17 cellular contexts compared by ENCODE assay signal in the genomic region with DNA sequence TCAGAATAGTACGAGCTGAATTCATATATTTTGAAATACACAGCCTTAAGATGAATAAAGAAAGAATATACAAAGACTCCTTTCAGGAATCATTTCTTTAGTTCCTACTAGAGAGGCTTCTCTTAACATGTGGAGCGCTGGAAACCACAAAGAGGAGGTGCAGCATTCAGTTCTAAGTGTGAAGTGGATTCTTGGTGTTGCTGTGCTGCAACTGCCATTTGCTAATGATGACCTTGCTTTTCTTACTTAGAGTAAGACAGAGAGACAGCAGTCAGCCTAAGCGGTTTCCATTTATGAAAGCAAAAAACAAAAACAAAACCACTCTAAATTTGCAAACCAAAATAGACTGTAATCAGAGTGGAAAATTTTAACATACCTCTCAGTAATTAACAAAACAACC.
DNase-seq lines count a peak whose midpoint lies in the region; ATAC-seq, FAIRE-seq and TF ChIP-seq lines count a peak whose summit lies in the region.
"Had no signal": no experiment of that assay in that cellular context is flagged by ENCODE, and none has a peak within 500 bp of the region (broad histone marks: within the 10 kb centered on the region; RNA-seq: fewer than 3 reads in every experiment).

No MANE protein-coding gene starts in this region.

- no peak overlapping the region for H3K14ac ChIP-seq in H1 (ENCODE audit: insufficient read length)

- no peak overlapping the region for H2BK5ac ChIP-seq in H1 (ENCODE audit: low read depth, low read length)

- H3F3A ChIP-seq in GM23338 (replicated peaks; ENCODE audit: low read depth) (no peaks in the 10 kb centered on the region), MM.1S (ENCODE audit: insufficient read depth, low read length) (peaks cover 6% of the 10 kb centered on the region; the same call in 1 of the 2 replicates)

- H3K36me3 ChIP-seq in GM23338 (ENCODE audit: insufficient read depth) (no peaks in the 10 kb centered on the region), MM.1S (replicated peaks; ENCODE audit: insufficient read depth, low read length) (no peaks in the 10 kb centered on the region), H1 (ENCODE audit: control insufficient read depth in 2 of 4, insufficient read depth in 4 of 4, low read length in 3 of 4) (no peaks in the 10 kb centered on the region), aorta (ENCODE audit: control insufficient read depth in 1 of 2, insufficient read depth in 2 of 2, low read length in 1 of 2) (no peaks in the 10 kb centered on the region), psoas muscle (ENCODE audit: insufficient read depth in 1 of 2, low read depth in 1 of 2) (no peaks in the 10 kb centered on the region)
- H3K36me3 ChIP-seq: SJCRH30 had no signal

- H3K36me3 Mint-ChIP-seq in GM23338 (ENCODE audit: low read depth), result no peaks in the 10 kb centered on the region
- H3K36me3 Mint-ChIP-seq in CD14-positive monocyte, result no peaks in the 10 kb centered on the region

- WGBS in H1 (ENCODE audit: extremely low coverage in 1 of 2, insufficient coverage in 1 of 2, insufficient read length in 1 of 2, insufficient replicate concordance in 2 of 2, low coverage in 1 of 2, low lambda C conversion rate in 2 of 2, missing lambda C conversion rate in 1 of 2), 2 experiments, result 76% methylated on average over 3 of the region's 3 CpGs; no CpG with 5 or more reads in 1 of the 2 experiments
- WGBS in aorta, 2 donors, result 44 to 46% methylated on average over 3 of the region's 3 CpGs
- WGBS in psoas muscle, 3 donors, result 69 to 76% (median 69%) methylated on average over 3 of the region's 3 CpGs

- H2BK12ac ChIP-seq in H1 (ENCODE audit: low read depth, low read length), result no peak overlapping the region

- no peaks in the 10 kb centered on the region for H3K27me3 Mint-ChIP-seq in GM23338 (ENCODE audit: insufficient read depth, low read depth, poor library complexity)
- H3K27me3 Mint-ChIP-seq in CD14-positive monocyte (ENCODE audit: low read depth in 3 of 3), result peaks cover 0 to 1% (median 0%) of the 10 kb centered on the region in 3 donors
- H3K27me3 Mint-ChIP-seq: CD4-positive, alpha-beta T cell; IgD-negative memory B cell had no signal

- TF ChIP-seq RAD21 in H1 (IDR thresholded peaks at IDR 0.05 in 1 of 2, conservative IDR thresholded peaks at IDR 0.05 in 1 of 2; ENCODE audit: low read depth in 2 of 2, low read length in 2 of 2), result no peak

- no peak overlapping the region for H4K8ac ChIP-seq in H1 (ENCODE audit: extremely low read depth, insufficient read depth, low read length)

- TF ChIP-seq EP300 in H1 (IDR thresholded peaks at IDR 0.05; ENCODE audit: borderline replicate concordance in 1 of 2, low read depth in 2 of 2, low read length in 2 of 2), result no peak

- no peak overlapping the region for H2BK20ac ChIP-seq in H1 (ENCODE audit: low read length)

- POLR2A ChIA-PET in H1 (lab: Charles Lee; ENCODE audit: partially characterized antibody), result no interaction called here

- no peaks in the 10 kb centered on the region for H4K20me1 ChIP-seq in GM23338 (replicated peaks; ENCODE audit: insufficient read depth)
- H4K20me1 ChIP-seq in MM.1S (ENCODE audit: insufficient read depth, low read length), result no peaks in the 10 kb centered on the region
- no peaks in the 10 kb centered on the region for H4K20me1 ChIP-seq in H1 (replicated peaks in 1 of 2; ENCODE audit: control insufficient read depth in 1 of 2, insufficient read depth in 2 of 2, low read length in 2 of 2)

- H3K23me2 ChIP-seq in H1 (ENCODE audit: low read depth, low read length), result no peaks in the 10 kb centered on the region; the same call in 1 of the 2 replicates

- H3K27ac Mint-ChIP-seq in GM23338 (no peak overlapping the region), CD14-positive monocyte (no peak overlapping the region)
- H3K27ac Mint-ChIP-seq: CD4-positive, alpha-beta T cell; IgD-negative memory B cell had no signal

- TF ChIP-seq POLR2A in H1 (IDR thresholded peaks at IDR 0.05; ENCODE audit: control extremely low read depth in 1 of 2, low read depth in 2 of 2, low read length in 2 of 2), result no peak

- H3K9me3 Mint-ChIP-seq in GM23338 (no peaks in the 10 kb centered on the region), CD14-positive monocyte (peaks cover 0 to 4% (median 0%) of the 10 kb centered on the region in 7 donors)

- H3K9me3 ChIP-seq in MM.1S (replicated peaks; ENCODE audit: insufficient read depth, low read length) (no peaks in the 10 kb centered on the region), H1 (ENCODE audit: insufficient read depth in 2 of 2, low read depth in 1 of 2, low read length in 1 of 2) (no peaks in the 10 kb centered on the region), aorta (ENCODE audit: control insufficient read depth, low read length) (no peaks in the 10 kb centered on the region), psoas muscle (no peaks in the 10 kb centered on the region)
- H3K9me3 ChIP-seq: SJCRH30 had no signal

- TF ChIP-seq CTCF in GM23338 (conservative IDR thresholded peaks at IDR 0.05; ENCODE audit: low read depth in 2 of 2) (no peak), MM.1S (IDR thresholded peaks at IDR 0.05; ENCODE audit: low read length) (no peak), H1 (IDR thresholded peaks at IDR 0.05; ENCODE audit: control extremely low read depth in 1 of 3, insufficient read depth in 1 of 3, low read depth in 1 of 3, low read length in 3 of 3) (no peak), psoas muscle (IDR thresholded peaks at IDR 0.05) (no peak), CD14-positive monocyte (IDR thresholded peaks at IDR 0.05) (no peak)

- H3K18ac ChIP-seq in H1 (ENCODE audit: extremely low read depth, low read length), result no peak overlapping the region

- peak; percentile 12 for DNase-seq in GM23338 (ENCODE audit: low spot score)
- peak; percentile 87 for DNase-seq in MM.1S
- DNase-seq in NCI-H526 treated with DMSO at 0.1 percent for 48 hours (lab: John Stamatoyannopoulos, UW), result peak; percentile 53
- no peak for DNase-seq in H1 (ENCODE audit: low read depth in 1 of 2, low spot score in 2 of 2)
- no peak for DNase-seq in aorta
- DNase-seq in psoas muscle, result no peak
- DNase-seq in CD14-positive monocyte (ENCODE audit: low spot score), result no peak
- DNase-seq: ACHN; CD4-positive, alpha-beta T cell; HCEC 1CT; NCI-H1436 treated with DMSO at 0.1 percent for 48 hours; NCI-H2081; SJCRH30; T-helper 9 cell had no signal

- H3K4me1 ChIP-seq in GM23338 (ENCODE audit: insufficient read depth) (no peaks in the 10 kb centered on the region), MM.1S (ENCODE audit: low read length) (peaks cover 6% of the 10 kb centered on the region; the same call in 1 of the 2 replicates), H1 (replicated peaks in 1 of 4; ENCODE audit: control insufficient read depth in 3 of 4, insufficient read depth in 4 of 4, low read length in 3 of 4) (peaks cover 0 to 2% (median 0%) of the 10 kb centered on the region in 4 experiments; a peak in 1 of 7 replicates), aorta (ENCODE audit: control insufficient read depth in 1 of 2, insufficient read depth in 2 of 2, low read length in 2 of 2) (no peaks in the 10 kb centered on the region), psoas muscle (no peaks in the 10 kb centered on the region)
- H3K4me1 ChIP-seq: SJCRH30 had no signal

- no peak overlapping the region for H4K91ac ChIP-seq in H1 (replicated peaks; ENCODE audit: insufficient read length, low read length)

- H3K9me2 ChIP-seq in GM23338 (ENCODE audit: insufficient read depth) (no peaks in the 10 kb centered on the region), MM.1S (replicated peaks; ENCODE audit: insufficient read depth, low read length) (no peaks in the 10 kb centered on the region)

- H3K4me1 Mint-ChIP-seq in GM23338 (peaks cover 2% of the 10 kb centered on the region; the same call in 1 of the 3 replicates), CD14-positive monocyte (no peaks in the 10 kb centered on the region)
- H3K4me1 Mint-ChIP-seq: IgD-negative memory B cell had no signal

- intact Hi-C loops in aorta (cut with DNase I), result no loop called here
- intact Hi-C loops in psoas muscle (cut with DNase I), result no loop called here
- intact Hi-C loops in CD14-positive monocyte (cut with micrococcal nuclease), result no loop called here

- CTCF ChIA-PET in H1 (lab: Charles Lee; ENCODE audit: partially characterized antibody), result interaction anchor here (0.6 to 2.0 kb wide), 3 partner anchors 14 to 633 kb away, joined by 3 to 7 read pairs (median 3); no protein-coding TSS in a partner anchor

- no peak overlapping the region for H3K9ac ChIP-seq in MM.1S (ENCODE audit: low read length)
- H3K9ac ChIP-seq in H1 (replicated peaks in 1 of 4; ENCODE audit: extremely low read depth in 1 of 4, low read depth in 3 of 4, low read length in 3 of 4), result no peak overlapping the region

- H2AFZ ChIP-seq in GM23338, result no peak overlapping the region
- no peak overlapping the region for H2AFZ ChIP-seq in MM.1S (ENCODE audit: low read length)
- H2AFZ ChIP-seq in H1 (ENCODE audit: low read length), result peak overlapping the region; percentile 3; the same call in 1 of the 2 replicates

- H3K27me3 ChIP-seq in GM23338 (ENCODE audit: insufficient read depth) (no peaks in the 10 kb centered on the region), MM.1S (replicated peaks; ENCODE audit: insufficient read depth, low read length) (no peaks in the 10 kb centered on the region), H1 (replicated peaks in 1 of 4; ENCODE audit: control insufficient read depth in 3 of 4, extremely low read depth in 1 of 4, insufficient read depth in 3 of 4, low read length in 3 of 4) (no peaks in the 10 kb centered on the region), aorta (ENCODE audit: control insufficient read depth in 1 of 2, insufficient read depth in 2 of 2, low read length in 1 of 2) (no peaks in the 10 kb centered on the region), psoas muscle (ENCODE audit: insufficient read depth in 3 of 3, low read length in 2 of 3) (no peaks in the 10 kb centered on the region)
- H3K27me3 ChIP-seq: SJCRH30 had no signal

- no peak overlapping the region for H2BK15ac ChIP-seq in H1 (ENCODE audit: low read length)

- ATAC-seq in GM23338 (no peak; the same call in 2 of the 3 replicates), aorta (ENCODE audit: low FRiP score) (no peak), psoas muscle (no peak), HG03280 (IDR thresholded peaks at IDR 0.05; ENCODE audit: unreplicated experiment) (no peak)

- no peak overlapping the region for H3K56ac ChIP-seq in H1 (replicated peaks; ENCODE audit: insufficient read length, low read depth, low read length)

- H4K5ac ChIP-seq in H1 (ENCODE audit: insufficient read length, low read depth, low read length), result no peak overlapping the region

- H3K4me3 Mint-ChIP-seq in GM23338 (no peak overlapping the region), CD14-positive monocyte (no peak overlapping the region)
- H3K4me3 Mint-ChIP-seq: CD4-positive, alpha-beta T cell; IgD-negative memory B cell had no signal

- no peaks in the 10 kb centered on the region for H3K79me1 ChIP-seq in H1 (ENCODE audit: low read depth, low read length)

- no peak overlapping the region for H2BK120ac ChIP-seq in H1 (replicated peaks; ENCODE audit: low read depth, low read length)

- H3K27ac ChIP-seq in GM23338 (ENCODE audit: low read depth), result no peak overlapping the region
- H3K27ac ChIP-seq in MM.1S (ENCODE audit: low read length), result peak overlapping the region; percentile 38; the same call in 1 of the 2 replicates
- no peak overlapping the region for H3K27ac ChIP-seq in H1 (ENCODE audit: low read depth, low read length)
- H3K27ac ChIP-seq in aorta (ENCODE audit: low read depth in 1 of 2, low read length in 2 of 2), result no peak overlapping the region
- no peak overlapping the region for H3K27ac ChIP-seq in psoas muscle
- H3K27ac ChIP-seq: RWPE1, SJCRH30 had no signal

- H3K23ac ChIP-seq in H1 (ENCODE audit: insufficient read length), result no peak overlapping the region

- no peaks in the 10 kb centered on the region for H3K79me2 ChIP-seq in GM23338 (replicated peaks; ENCODE audit: insufficient read depth)
- no peaks in the 10 kb centered on the region for H3K79me2 ChIP-seq in MM.1S (ENCODE audit: low read length)
- H3K79me2 ChIP-seq in H1 (ENCODE audit: control insufficient read depth in 1 of 2, insufficient read depth in 2 of 2, low read length in 2 of 2), result no peaks in the 10 kb centered on the region

- H2AK5ac ChIP-seq in H1 (ENCODE audit: low read depth, low read length), result no peak overlapping the region

- H3K4me2 ChIP-seq in GM23338 (no peak overlapping the region), MM.1S (ENCODE audit: low read depth, low read length) (peak overlapping the region; percentile 22; the same call in 1 of the 2 replicates), H1 (ENCODE audit: insufficient read depth in 1 of 2, low read depth in 2 of 2, low read length in 2 of 2) (no peak overlapping the region)

- H3K4me3 ChIP-seq in GM23338 (no peak overlapping the region), MM.1S (ENCODE audit: low read length) (no peak overlapping the region), H1 (ENCODE audit: extremely low read depth in 1 of 4, insufficient read depth in 2 of 4, low read depth in 3 of 4, low read length in 4 of 4) (no peak overlapping the region), aorta (ENCODE audit: low read length in 2 of 2) (no peak overlapping the region), psoas muscle (no peak overlapping the region)
- H3K4me3 ChIP-seq: SJCRH30 had no signal

- FAIRE-seq in H1 (lab: Jason Lieb, UNC), result no peak

- H3K4ac ChIP-seq in H1 (replicated peaks; ENCODE audit: insufficient read length, low read depth, low read length), result no peak overlapping the region

Comparison
In these comparisons a context has a peak if more than half of its experiments do, and no peak if none do; other contexts are left out.
1. DNase-seq: peak in GM23338 (single experiment), MM.1S (single experiment) and NCI-H526 treated with DMSO at 0.1 percent for 48 hours (single experiment); none in H1 (0 of 2), aorta (0 of 2), psoas muscle (0 of 2) and CD14-positive monocyte (single experiment).